In genomic region chr2:207768891-207769596, GRCh38 we compare ENCODE assay signal across 1 cellular context.
TF ChIP-seq lines count a peak whose summit lies in the region.

No MANE protein-coding gene starts in this region.

TF ChIP-seq in SK-N-SH treated with all-trans-retinoic acid at 6 μM for 48 hours, 23 proteins besides CTCF, POLR2A, EP300 and RAD21 (continued from another document):
- no peak for TF ChIP-seq POU6F1 (CRISPR knock-in tag; IDR thresholded peaks at IDR 0.05; ENCODE audit: borderline replicate concordance, low read depth)
- TF ChIP-seq OSR1 (CRISPR knock-in tag; IDR thresholded peaks at IDR 0.05) = no peak
- no peak for TF ChIP-seq RARB (CRISPR knock-in tag; IDR thresholded peaks at IDR 0.05)
